ENCODE assay signal across 17 cellular contexts in the genomic region with DNA sequence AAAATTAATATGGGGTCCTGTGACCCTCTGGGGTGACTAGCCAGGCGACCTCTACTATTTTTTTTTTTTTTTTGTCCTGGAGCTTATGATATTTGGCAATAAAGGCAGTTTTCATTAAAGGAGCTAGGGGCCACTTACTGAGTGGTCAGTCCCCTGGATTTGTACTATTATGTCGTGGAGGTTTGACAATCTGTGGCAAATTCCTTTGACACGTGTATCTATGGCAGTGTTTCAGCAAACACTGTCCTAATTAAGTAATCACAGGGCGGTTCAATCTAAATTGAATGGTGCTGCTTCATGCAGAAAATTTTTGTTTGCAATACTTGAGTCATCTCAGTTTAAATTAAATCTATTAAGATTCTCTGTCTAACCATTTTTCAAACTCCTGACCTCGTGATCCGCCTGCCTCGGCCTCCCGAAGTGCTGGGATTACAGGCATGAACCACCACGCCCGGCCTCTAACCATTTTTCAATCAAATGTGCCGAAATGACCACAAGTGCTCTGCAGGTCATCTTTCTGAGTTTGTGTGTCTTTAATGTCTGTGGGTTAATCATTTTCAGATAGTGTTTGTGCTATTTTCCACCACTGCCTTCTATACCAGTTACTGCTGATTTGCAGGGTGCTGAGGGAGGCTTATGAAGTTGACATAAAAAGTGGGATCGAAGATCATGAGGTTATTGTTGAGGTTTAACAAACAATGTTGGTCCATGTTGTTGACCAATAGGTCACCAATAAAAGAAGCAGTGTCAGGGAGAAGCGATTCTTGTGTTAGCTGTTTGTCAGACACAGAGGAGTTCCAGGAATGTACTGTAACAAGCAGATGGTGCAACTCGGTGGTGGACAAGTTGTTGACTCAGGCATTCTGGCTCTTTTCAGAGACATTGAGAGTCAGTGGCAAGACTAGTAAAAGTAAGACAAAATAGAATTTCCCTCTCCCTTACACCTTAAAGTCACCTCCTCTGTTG. TPM values are rescaled to one million over a fixed set of nuclear protein-coding genes. Genes with fewer than 3 reads are reported as not detected.
DNase-seq lines count a peak whose midpoint lies in the region; ATAC-seq, FAIRE-seq and TF ChIP-seq lines count a peak whose summit lies in the region.
"Had no signal": no experiment of that assay in that cellular context is flagged by ENCODE, and none has a peak within 500 bp of the region (broad histone marks: within the 10 kb centered on the region; RNA-seq: fewer than 3 reads in every experiment).

No MANE protein-coding gene starts in this region.

- H3K27ac Mint-ChIP-seq in MCF 10A (ENCODE audit: low read depth, unreplicated experiment): peak overlapping the region; percentile 41
- H3K27ac Mint-ChIP-seq: activated CD8-positive, alpha-beta T cell treated with anti-CD3 and anti-CD28 coated beads for 36 hours; activated naive CD8-positive, alpha-beta T cell; effector memory CD8-positive, alpha-beta T cell had no signal

- POLR2A ChIA-PET in MCF 10A (lab: Yijun Ruan, JAX): interaction anchor here (0.5 to 0.6 kb wide), 2 partner anchors 10 to 46 kb away, joined by 3 to 8 read pairs; no protein-coding TSS in a partner anchor

- TF ChIP-seq POLR2A in breast epithelium (IDR thresholded peaks at IDR 0.05) (no peak), body of pancreas (IDR thresholded peaks at IDR 0.05) (no peak)

- no peak overlapping the region for H3K27ac ChIP-seq in breast epithelium
- peak overlapping the region in 1 of 4 donors; percentile 19 for H3K27ac ChIP-seq in body of pancreas
- no peak overlapping the region for H3K27ac ChIP-seq in SJCRH30
- H3K27ac ChIP-seq: prostate gland, transverse colon had no signal

- no peaks in the 10 kb centered on the region for H3K4me1 ChIP-seq in breast epithelium
- H3K4me1 ChIP-seq in body of pancreas: peaks cover 14% of the 10 kb centered on the region
- H3K4me1 ChIP-seq in SJCRH30: no peaks in the 10 kb centered on the region
- H3K4me1 ChIP-seq: prostate gland, transverse colon had no signal

- H3K27me3 Mint-ChIP-seq in MCF 10A (ENCODE audit: insufficient read depth, unreplicated experiment): no peaks in the 10 kb centered on the region

- no peak for FAIRE-seq in GM19239 (lab: Jason Lieb, UNC)
- FAIRE-seq: keratinocyte had no signal

- no peak for TF ChIP-seq CTCF in MCF 10A (IDR thresholded peaks at IDR 0.05; ENCODE audit: unreplicated experiment)
- TF ChIP-seq CTCF in breast epithelium (IDR thresholded peaks at IDR 0.05): no peak
- TF ChIP-seq CTCF in body of pancreas (IDR thresholded peaks at IDR 0.05): no peak

- H3K36me3 ChIP-seq in breast epithelium (no peaks in the 10 kb centered on the region), body of pancreas (replicated peaks in 1 of 2; ENCODE audit: insufficient read depth in 1 of 2, low read depth in 2 of 2) (no peaks in the 10 kb centered on the region), SJCRH30 (no peaks in the 10 kb centered on the region)
- H3K36me3 ChIP-seq: prostate gland, transverse colon had no signal

- CTCF ChIA-PET in MCF 10A (lab: Yijun Ruan, JAX): interaction anchor here (0.5 kb wide), 2 partner anchors 21 to 602 kb away, joined by 3 to 4 read pairs; no protein-coding TSS in a partner anchor

- intact Hi-C loops in MCF 10A (cut with micrococcal nuclease): no loop called here
- intact Hi-C loops in breast epithelium (cut with DNase I; ENCODE audit: low total_unique reads): no loop called here
- intact Hi-C loops in body of pancreas (cut with DNase I): no loop called here

- H3K27me3 ChIP-seq in breast epithelium (no peaks in the 10 kb centered on the region), body of pancreas (no peaks in the 10 kb centered on the region), SJCRH30 (no peaks in the 10 kb centered on the region)
- H3K27me3 ChIP-seq: transverse colon had no signal

- BruUV-seq in MCF 10A (replicated peaks; lab: Mats Ljungman, UMichigan): no TSS peak

- H3K4me3 ChIP-seq in breast epithelium (no peak overlapping the region), body of pancreas (no peak overlapping the region), SJCRH30 (no peak overlapping the region)
- H3K4me3 ChIP-seq: prostate gland, transverse colon had no signal

- ATAC-seq in body of pancreas (peak; percentile 52), GM21423 (IDR thresholded peaks at IDR 0.05; ENCODE audit: unreplicated experiment) (no peak)
- ATAC-seq: activated CD8-positive, alpha-beta T cell treated with anti-CD3 and anti-CD28 coated beads for 36 hours; effector memory CD8-positive, alpha-beta T cell had no signal

- H3K4me3 Mint-ChIP-seq in MCF 10A (ENCODE audit: unreplicated experiment): no peak overlapping the region
- H3K4me3 Mint-ChIP-seq: activated CD8-positive, alpha-beta T cell treated with anti-CD3 and anti-CD28 coated beads for 36 hours; activated naive CD8-positive, alpha-beta T cell; effector memory CD8-positive, alpha-beta T cell had no signal

- no peaks in the 10 kb centered on the region for H3K36me3 Mint-ChIP-seq in MCF 10A (ENCODE audit: insufficient read depth, unreplicated experiment)
- H3K36me3 Mint-ChIP-seq: activated naive CD8-positive, alpha-beta T cell had no signal

- 60 to 77% methylated on average over 14 of the region's 14 CpGs for WGBS in body of pancreas, 2 donors

- peaks cover 8% of the 10 kb centered on the region for H3K4me1 Mint-ChIP-seq in MCF 10A (ENCODE audit: insufficient read depth, unreplicated experiment)

- peak; percentile 54 for DNase-seq in MCF 10A (ENCODE audit: unreplicated experiment)
- no peak for DNase-seq in breast epithelium (ENCODE audit: low spot score in 2 of 2)
- peak in 1 of 4 donors; percentile 40 for DNase-seq in body of pancreas
- peak; percentile 87 for DNase-seq in kidney tubule cell (ENCODE audit: low spot score)
- DNase-seq in SJCRH30: no peak
- no peak for DNase-seq in GM19239 (ENCODE audit: insufficient read length, low spot score)
- no peak for DNase-seq in GF-D8 (lab: John Stamatoyannopoulos, UW)
- DNase-seq: activated CD8-positive, alpha-beta T cell treated with anti-CD3 and anti-CD28 coated beads for 36 hours; effector memory CD8-positive, alpha-beta T cell; NCI-H1048; NCI-H82; T-helper 1 cell; transverse colon had no signal

- H3K9me3 Mint-ChIP-seq in MCF 10A (ENCODE audit: unreplicated experiment): no peaks in the 10 kb centered on the region
- H3K9me3 Mint-ChIP-seq: activated CD8-positive, alpha-beta T cell treated with anti-CD3 and anti-CD28 coated beads for 36 hours; effector memory CD8-positive, alpha-beta T cell had no signal

- H3K9me3 ChIP-seq in breast epithelium (no peaks in the 10 kb centered on the region), body of pancreas (no peaks in the 10 kb centered on the region), SJCRH30 (replicated peaks) (no peaks in the 10 kb centered on the region)
- H3K9me3 ChIP-seq: prostate gland, transverse colon had no signal

RNA-seq across cellular contexts. Expression of gene SLC2A2, which starts 18.6 kb away (rescaled TPM):
- total RNA-seq in MCF 10A (2022): not detected in 2 replicates
- total RNA-seq in breast epithelium: not detected
- 1 to 10 TPM; 2.9 to 8.2 TPM for total RNA-seq in body of pancreas
- total RNA-seq in SJCRH30 (2014; rRNA removed; shearing (Covaris generic)): not detected in 2 replicates
- total RNA-seq: activated CD8-positive, alpha-beta T cell treated with anti-CD3 and anti-CD28 coated beads for 36 hours; prostate gland; transverse colon had no signal

Comparison
In these comparisons a context has a peak if more than half of its experiments do, and no peak if none do; other contexts are left out.
1. DNase-seq: peak in MCF 10A (single experiment) and kidney tubule cell (single experiment); none in breast epithelium (0 of 2), SJCRH30 (0 of 2), GM19239 (single experiment) and GF-D8 (single experiment).